Comparison of ENCODE assay signal across 1 cellular context in the genomic region with DNA sequence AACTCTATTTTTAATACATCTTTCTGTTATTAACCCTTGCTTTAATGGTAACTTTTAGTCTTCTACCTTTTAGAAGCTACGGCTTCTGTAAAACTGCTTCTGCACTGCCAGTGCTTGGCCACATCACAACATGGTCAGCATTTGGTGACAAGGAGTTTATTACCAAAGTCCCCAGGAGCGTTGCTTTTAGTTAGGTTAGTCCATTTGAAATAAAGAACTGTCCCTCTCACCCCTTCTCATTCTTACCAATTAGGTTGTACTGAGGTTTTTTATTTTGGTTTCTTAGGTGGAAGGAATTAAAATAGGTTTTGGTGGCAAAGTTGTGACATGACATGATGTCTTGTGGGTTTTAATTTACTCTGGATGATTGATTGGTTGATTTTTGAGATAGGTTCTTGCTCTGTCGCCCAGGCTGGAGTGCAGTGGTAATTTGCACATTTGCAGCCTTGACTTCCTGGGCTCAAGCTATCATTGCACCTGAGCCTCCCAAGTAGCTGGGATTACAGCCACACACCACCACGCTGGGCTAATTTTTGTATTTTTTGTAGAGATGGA.
TF ChIP-seq lines count a peak whose summit lies in the region.

No MANE protein-coding gene starts in this region.

TF ChIP-seq in K562, 482 proteins besides CTCF, POLR2A, EP300 and RAD21 (continued from another document and continues in another):
- TF ChIP-seq, protein P1, sequence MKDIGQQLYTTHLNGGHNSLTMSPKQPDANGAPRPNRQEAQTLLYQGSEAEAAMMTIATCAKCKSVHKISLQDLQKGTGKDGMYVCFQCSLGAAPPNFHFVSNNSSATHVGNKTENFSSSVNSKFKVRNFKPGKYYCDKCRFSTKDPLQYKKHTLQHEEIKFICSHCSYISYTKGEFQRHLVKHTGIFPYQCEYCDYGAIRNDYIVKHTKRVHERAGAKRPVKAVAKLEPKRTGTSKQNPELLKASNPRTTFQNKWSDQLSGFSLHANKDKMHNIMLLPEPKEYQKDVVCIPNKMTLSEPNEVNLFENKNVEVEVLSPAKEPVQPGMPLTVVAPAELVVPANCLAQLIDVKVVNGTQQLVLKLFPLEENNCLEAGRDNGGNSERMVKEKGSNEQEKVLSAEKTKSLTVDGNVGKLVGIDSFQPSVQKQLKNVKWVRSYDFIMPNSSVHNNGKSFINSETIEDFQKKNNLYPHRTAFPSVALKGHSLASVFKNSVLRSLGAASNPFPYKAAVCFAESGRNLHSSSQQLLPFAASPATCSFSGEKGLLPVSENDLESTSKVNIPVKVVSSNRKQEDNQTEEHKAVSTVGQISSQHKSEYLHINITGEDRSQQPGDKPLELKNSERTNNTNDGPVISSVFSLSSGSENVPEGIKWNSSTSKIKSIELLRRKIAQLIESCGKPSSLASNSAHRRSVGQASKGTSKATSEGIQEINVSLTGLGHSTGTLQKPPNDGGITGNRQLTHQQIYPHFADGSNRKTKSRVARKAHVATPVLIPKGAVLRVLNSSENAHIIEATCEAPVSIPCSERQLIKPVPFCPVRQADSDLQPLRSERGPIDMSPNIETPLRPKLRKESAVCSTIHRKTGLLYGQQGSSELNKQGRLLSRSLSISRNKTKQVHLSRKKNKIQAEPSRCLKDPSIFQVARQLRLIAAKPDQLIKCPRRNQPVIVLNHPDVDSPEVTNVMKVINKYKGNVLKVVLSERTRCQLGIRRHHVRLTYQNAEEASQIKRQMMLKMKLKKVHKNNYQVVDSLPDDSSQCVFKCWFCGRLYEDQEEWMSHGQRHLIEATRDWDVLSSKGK (CRISPR knock-in tag; IDR thresholded peaks at IDR 0.05) = no peak
- TF ChIP-seq CHCHD3 (CRISPR knock-in tag; IDR thresholded peaks at IDR 0.05) (no peak), HNRNPH1 (optimal IDR thresholded peaks at IDR 0.05; ENCODE audit: low read depth, low read length) (no peak), PRPF4 (IDR thresholded peaks at IDR 0.05; ENCODE audit: insufficient read depth, low read depth, low read length, poor library complexity, severe bottlenecking) (no peak), ZNF133 (CRISPR knock-in tag; IDR thresholded peaks at IDR 0.05) (no peak), ZNF780A (CRISPR knock-in tag; IDR thresholded peaks at IDR 0.05) (no peak), DDX20 (tag; IDR thresholded peaks at IDR 0.05; ENCODE audit: low read depth) (no peak), STAT5B (CRISPR knock-in tag; IDR thresholded peaks at IDR 0.05) (no peak), KHSRP (IDR thresholded peaks at IDR 0.05) (no peak), SMARCE1 (IDR thresholded peaks at IDR 0.05) (no peak; the same call in 1 of the 2 replicates), MECOM (CRISPR knock-in tag; IDR thresholded peaks at IDR 0.05) (no peak), SMARCA4 (IDR thresholded peaks at IDR 0.05) (no peak), SMAD1 (IDR thresholded peaks at IDR 0.05; ENCODE audit: low read depth, low read length, partially characterized antibody) (no peak), ZNF212 (CRISPR knock-in tag; IDR thresholded peaks at IDR 0.05) (no peak), NUFIP1 (IDR thresholded peaks at IDR 0.05; ENCODE audit: partially characterized antibody) (no peak), HCFC1 (IDR thresholded peaks at IDR 0.05; ENCODE audit: low read depth, low read length) (no peak), ZKSCAN1 (IDR thresholded peaks at IDR 0.05; ENCODE audit: low read depth, low read length) (no peak), ZNF583 (CRISPR knock-in tag; IDR thresholded peaks at IDR 0.05) (no peak), TCFL5 (CRISPR knock-in tag; conservative IDR thresholded peaks at IDR 0.05) (no peak)
- TF ChIP-seq, protein P2, sequence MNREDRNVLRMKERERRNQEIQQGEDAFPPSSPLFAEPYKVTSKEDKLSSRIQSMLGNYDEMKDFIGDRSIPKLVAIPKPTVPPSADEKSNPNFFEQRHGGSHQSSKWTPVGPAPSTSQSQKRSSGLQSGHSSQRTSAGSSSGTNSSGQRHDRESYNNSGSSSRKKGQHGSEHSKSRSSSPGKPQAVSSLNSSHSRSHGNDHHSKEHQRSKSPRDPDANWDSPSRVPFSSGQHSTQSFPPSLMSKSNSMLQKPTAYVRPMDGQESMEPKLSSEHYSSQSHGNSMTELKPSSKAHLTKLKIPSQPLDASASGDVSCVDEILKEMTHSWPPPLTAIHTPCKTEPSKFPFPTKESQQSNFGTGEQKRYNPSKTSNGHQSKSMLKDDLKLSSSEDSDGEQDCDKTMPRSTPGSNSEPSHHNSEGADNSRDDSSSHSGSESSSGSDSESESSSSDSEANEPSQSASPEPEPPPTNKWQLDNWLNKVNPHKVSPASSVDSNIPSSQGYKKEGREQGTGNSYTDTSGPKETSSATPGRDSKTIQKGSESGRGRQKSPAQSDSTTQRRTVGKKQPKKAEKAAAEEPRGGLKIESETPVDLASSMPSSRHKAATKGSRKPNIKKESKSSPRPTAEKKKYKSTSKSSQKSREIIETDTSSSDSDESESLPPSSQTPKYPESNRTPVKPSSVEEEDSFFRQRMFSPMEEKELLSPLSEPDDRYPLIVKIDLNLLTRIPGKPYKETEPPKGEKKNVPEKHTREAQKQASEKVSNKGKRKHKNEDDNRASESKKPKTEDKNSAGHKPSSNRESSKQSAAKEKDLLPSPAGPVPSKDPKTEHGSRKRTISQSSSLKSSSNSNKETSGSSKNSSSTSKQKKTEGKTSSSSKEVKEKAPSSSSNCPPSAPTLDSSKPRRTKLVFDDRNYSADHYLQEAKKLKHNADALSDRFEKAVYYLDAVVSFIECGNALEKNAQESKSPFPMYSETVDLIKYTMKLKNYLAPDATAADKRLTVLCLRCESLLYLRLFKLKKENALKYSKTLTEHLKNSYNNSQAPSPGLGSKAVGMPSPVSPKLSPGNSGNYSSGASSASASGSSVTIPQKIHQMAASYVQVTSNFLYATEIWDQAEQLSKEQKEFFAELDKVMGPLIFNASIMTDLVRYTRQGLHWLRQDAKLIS (CRISPR knock-in tag; IDR thresholded peaks at IDR 0.05) = 0 out of 2 replicates have a peak, but pooled peaks have one; percentile 2
- TF ChIP-seq, protein P3, sequence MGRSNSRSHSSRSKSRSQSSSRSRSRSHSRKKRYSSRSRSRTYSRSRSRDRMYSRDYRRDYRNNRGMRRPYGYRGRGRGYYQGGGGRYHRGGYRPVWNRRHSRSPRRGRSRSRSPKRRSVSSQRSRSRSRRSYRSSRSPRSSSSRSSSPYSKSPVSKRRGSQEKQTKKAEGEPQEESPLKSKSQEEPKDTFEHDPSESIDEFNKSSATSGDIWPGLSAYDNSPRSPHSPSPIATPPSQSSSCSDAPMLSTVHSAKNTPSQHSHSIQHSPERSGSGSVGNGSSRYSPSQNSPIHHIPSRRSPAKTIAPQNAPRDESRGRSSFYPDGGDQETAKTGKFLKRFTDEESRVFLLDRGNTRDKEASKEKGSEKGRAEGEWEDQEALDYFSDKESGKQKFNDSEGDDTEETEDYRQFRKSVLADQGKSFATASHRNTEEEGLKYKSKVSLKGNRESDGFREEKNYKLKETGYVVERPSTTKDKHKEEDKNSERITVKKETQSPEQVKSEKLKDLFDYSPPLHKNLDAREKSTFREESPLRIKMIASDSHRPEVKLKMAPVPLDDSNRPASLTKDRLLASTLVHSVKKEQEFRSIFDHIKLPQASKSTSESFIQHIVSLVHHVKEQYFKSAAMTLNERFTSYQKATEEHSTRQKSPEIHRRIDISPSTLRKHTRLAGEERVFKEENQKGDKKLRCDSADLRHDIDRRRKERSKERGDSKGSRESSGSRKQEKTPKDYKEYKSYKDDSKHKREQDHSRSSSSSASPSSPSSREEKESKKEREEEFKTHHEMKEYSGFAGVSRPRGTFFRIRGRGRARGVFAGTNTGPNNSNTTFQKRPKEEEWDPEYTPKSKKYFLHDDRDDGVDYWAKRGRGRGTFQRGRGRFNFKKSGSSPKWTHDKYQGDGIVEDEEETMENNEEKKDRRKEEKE (IDR thresholded peaks at IDR 0.05; ENCODE audit: borderline replicate concordance in 1 of 2, control insufficient read depth in 1 of 2, low read depth in 2 of 2, low read length in 1 of 2) = no peak
- TF ChIP-seq, protein P4, sequence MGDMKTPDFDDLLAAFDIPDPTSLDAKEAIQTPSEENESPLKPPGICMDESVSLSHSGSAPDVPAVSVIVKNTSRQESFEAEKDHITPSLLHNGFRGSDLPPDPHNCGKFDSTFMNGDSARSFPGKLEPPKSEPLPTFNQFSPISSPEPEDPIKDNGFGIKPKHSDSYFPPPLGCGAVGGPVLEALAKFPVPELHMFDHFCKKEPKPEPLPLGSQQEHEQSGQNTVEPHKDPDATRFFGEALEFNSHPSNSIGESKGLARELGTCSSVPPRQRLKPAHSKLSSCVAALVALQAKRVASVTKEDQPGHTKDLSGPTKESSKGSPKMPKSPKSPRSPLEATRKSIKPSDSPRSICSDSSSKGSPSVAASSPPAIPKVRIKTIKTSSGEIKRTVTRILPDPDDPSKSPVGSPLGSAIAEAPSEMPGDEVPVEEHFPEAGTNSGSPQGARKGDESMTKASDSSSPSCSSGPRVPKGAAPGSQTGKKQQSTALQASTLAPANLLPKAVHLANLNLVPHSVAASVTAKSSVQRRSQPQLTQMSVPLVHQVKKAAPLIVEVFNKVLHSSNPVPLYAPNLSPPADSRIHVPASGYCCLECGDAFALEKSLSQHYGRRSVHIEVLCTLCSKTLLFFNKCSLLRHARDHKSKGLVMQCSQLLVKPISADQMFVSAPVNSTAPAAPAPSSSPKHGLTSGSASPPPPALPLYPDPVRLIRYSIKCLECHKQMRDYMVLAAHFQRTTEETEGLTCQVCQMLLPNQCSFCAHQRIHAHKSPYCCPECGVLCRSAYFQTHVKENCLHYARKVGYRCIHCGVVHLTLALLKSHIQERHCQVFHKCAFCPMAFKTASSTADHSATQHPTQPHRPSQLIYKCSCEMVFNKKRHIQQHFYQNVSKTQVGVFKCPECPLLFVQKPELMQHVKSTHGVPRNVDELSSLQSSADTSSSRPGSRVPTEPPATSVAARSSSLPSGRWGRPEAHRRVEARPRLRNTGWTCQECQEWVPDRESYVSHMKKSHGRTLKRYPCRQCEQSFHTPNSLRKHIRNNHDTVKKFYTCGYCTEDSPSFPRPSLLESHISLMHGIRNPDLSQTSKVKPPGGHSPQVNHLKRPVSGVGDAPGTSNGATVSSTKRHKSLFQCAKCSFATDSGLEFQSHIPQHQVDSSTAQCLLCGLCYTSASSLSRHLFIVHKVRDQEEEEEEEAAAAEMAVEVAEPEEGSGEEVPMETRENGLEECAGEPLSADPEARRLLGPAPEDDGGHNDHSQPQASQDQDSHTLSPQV (IDR thresholded peaks at IDR 0.05) = 0 out of 2 replicates have a peak, but pooled peaks have one; percentile 25
- TF ChIP-seq, protein P5, sequence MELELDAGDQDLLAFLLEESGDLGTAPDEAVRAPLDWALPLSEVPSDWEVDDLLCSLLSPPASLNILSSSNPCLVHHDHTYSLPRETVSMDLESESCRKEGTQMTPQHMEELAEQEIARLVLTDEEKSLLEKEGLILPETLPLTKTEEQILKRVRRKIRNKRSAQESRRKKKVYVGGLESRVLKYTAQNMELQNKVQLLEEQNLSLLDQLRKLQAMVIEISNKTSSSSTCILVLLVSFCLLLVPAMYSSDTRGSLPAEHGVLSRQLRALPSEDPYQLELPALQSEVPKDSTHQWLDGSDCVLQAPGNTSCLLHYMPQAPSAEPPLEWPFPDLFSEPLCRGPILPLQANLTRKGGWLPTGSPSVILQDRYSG (tag; conservative IDR thresholded peaks at IDR 0.05; ENCODE audit: low read depth) = no peak
- TF ChIP-seq, protein P6, sequence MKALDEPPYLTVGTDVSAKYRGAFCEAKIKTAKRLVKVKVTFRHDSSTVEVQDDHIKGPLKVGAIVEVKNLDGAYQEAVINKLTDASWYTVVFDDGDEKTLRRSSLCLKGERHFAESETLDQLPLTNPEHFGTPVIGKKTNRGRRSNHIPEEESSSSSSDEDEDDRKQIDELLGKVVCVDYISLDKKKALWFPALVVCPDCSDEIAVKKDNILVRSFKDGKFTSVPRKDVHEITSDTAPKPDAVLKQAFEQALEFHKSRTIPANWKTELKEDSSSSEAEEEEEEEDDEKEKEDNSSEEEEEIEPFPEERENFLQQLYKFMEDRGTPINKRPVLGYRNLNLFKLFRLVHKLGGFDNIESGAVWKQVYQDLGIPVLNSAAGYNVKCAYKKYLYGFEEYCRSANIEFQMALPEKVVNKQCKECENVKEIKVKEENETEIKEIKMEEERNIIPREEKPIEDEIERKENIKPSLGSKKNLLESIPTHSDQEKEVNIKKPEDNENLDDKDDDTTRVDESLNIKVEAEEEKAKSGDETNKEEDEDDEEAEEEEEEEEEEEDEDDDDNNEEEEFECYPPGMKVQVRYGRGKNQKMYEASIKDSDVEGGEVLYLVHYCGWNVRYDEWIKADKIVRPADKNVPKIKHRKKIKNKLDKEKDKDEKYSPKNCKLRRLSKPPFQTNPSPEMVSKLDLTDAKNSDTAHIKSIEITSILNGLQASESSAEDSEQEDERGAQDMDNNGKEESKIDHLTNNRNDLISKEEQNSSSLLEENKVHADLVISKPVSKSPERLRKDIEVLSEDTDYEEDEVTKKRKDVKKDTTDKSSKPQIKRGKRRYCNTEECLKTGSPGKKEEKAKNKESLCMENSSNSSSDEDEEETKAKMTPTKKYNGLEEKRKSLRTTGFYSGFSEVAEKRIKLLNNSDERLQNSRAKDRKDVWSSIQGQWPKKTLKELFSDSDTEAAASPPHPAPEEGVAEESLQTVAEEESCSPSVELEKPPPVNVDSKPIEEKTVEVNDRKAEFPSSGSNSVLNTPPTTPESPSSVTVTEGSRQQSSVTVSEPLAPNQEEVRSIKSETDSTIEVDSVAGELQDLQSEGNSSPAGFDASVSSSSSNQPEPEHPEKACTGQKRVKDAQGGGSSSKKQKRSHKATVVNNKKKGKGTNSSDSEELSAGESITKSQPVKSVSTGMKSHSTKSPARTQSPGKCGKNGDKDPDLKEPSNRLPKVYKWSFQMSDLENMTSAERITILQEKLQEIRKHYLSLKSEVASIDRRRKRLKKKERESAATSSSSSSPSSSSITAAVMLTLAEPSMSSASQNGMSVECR (CRISPR knock-in tag; IDR thresholded peaks at IDR 0.05) = no peak; the same call in 1 of the 2 replicates
- TF ChIP-seq, protein P7, sequence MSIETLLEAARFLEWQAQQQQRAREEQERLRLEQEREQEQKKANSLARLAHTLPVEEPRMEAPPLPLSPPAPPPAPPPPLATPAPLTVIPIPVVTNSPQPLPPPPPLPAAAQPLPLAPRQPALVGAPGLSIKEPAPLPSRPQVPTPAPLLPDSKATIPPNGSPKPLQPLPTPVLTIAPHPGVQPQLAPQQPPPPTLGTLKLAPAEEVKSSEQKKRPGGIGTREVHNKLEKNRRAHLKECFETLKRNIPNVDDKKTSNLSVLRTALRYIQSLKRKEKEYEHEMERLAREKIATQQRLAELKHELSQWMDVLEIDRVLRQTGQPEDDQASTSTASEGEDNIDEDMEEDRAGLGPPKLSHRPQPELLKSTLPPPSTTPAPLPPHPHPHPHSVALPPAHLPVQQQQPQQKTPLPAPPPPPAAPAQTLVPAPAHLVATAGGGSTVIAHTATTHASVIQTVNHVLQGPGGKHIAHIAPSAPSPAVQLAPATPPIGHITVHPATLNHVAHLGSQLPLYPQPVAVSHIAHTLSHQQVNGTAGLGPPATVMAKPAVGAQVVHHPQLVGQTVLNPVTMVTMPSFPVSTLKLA (conservative IDR thresholded peaks at IDR 0.05) = peak in 1 of 2 experiments; percentile 14; a peak in 1 of 4 replicates
